In genomic region chr15:34583399-34584320, GRCh38 we compare ENCODE assay signal across 8 cellular contexts. TPM values are rescaled to one million over a fixed set of nuclear protein-coding genes. Genes with fewer than 3 reads are reported as not detected.
DNase-seq lines count a peak whose midpoint lies in the region; ATAC-seq, FAIRE-seq and TF ChIP-seq lines count a peak whose summit lies in the region.

TSS of gene GOLGA8B (minus strand) at chr15:34583651. CDS start at chr15:34535912, 47,739 bp downstream.

- intact Hi-C loops in dendritic cell treated with granulocyte-macrophage colony-stimulating factor and Interleukin-4, amounts not matched to agents 40 ng/mL and 50 ng/mL, for 4 days (cut with micrococcal nuclease): no loop called here
- intact Hi-C loops in HepG2 (cut with micrococcal nuclease; ENCODE audit: unreplicated experiment): loop anchor here (2.0 kb wide), 1 partner anchor 69 kb away; no protein-coding TSS in a partner anchor

- H3K4me3 ChIP-seq in HepG2 (replicated peaks in 1 of 3; ENCODE audit: insufficient read depth in 1 of 3, low read depth in 2 of 3, low read length in 3 of 3): peak within 1 kb of the TSS; percentile 59 to 94 (median 89)

- peaks cover 45% of the 10 kb centered on the region for H3K27me3 Mint-ChIP-seq in dendritic cell treated with granulocyte-macrophage colony-stimulating factor and Interleukin-4, amounts not matched to agents 40 ng/mL and 50 ng/mL, for 4 days

- FAIRE-seq in HepG2 (lab: Jason Lieb, UNC): peak; percentile 37

- in situ Hi-C loops in HepG2 (cut with HindIII; ENCODE audit: extremely low pct_ligation_motif_present, low pct_unique_long_range_greater_than_20kb): loop anchor here (25.0 kb wide), 3 partner anchors 146 to 521 kb away; partner anchors contain the start of genes EMC4 and GOLGA8A

- H3K9me3 ChIP-seq in HepG2 (ENCODE audit: low read length): no peaks in the 10 kb centered on the region

- no peaks in the 10 kb centered on the region for H3K36me3 Mint-ChIP-seq in dendritic cell treated with granulocyte-macrophage colony-stimulating factor and Interleukin-4, amounts not matched to agents 40 ng/mL and 50 ng/mL, for 4 days (ENCODE audit: low read depth)

- peak within 1 kb of the TSS; percentile 78 for H3K4me3 Mint-ChIP-seq in dendritic cell treated with granulocyte-macrophage colony-stimulating factor and Interleukin-4, amounts not matched to agents 40 ng/mL and 50 ng/mL, for 4 days

- ATAC-seq in HG03025 (IDR thresholded peaks at IDR 0.05; ENCODE audit: low FRiP score, unreplicated experiment) (peak; percentile 74), HepG2 (peak; percentile 79)

- H3K9me3 Mint-ChIP-seq in dendritic cell treated with granulocyte-macrophage colony-stimulating factor and Interleukin-4, amounts not matched to agents 40 ng/mL and 50 ng/mL, for 4 days: no peaks in the 10 kb centered on the region

- H3K79me2 ChIP-seq in HepG2 (ENCODE audit: insufficient read depth, low read length): peaks cover 32% of the 10 kb centered on the region

- H3K9ac ChIP-seq in HepG2 (ENCODE audit: insufficient read depth, low read depth, low read length): peak within 1 kb of the TSS; percentile 73

- TF ChIP-seq EP300 in HepG2 (IDR thresholded peaks at IDR 0.05; ENCODE audit: low read depth in 2 of 2, low read length in 2 of 2) (no peak), HepG2 (CRISPR knock-in tag; IDR thresholded peaks at IDR 0.05; ENCODE audit: borderline replicate concordance) (no peak)

- no peaks in the 10 kb centered on the region for H4K20me1 ChIP-seq in HepG2 (ENCODE audit: insufficient read depth, low read length)

- DNase-seq in NOMO-1 (lab: John Stamatoyannopoulos, UW; ENCODE audit: unreplicated experiment in 2 of 2) (peak; percentile 28 to 36), NOMO-1 treated with dmso at 0.1 percent for 144 hours (lab: John Stamatoyannopoulos, UW; ENCODE audit: unreplicated experiment) (no peak), NCI-H2196 treated with DMSO at 0.1 percent for 48 hours (lab: John Stamatoyannopoulos, UW; ENCODE audit: unreplicated experiment) (peak; percentile 22), HepG2 (ENCODE audit: low spot score) (peak; percentile 64)
- peak; percentile 72 to 80 for DNase-seq in activated CD4-positive, alpha-beta T cell treated with anti-CD3 and anti-CD28 coated beads for 4 hours
- peak; percentile 79 for DNase-seq in stimulated activated CD4-positive, alpha-beta T cell treated with anti-CD3 and anti-CD28 coated beads, Interleukin-4, amount 100 ng/mL, for 1 hour

- peaks cover 19% of the 10 kb centered on the region for H3K4me1 Mint-ChIP-seq in dendritic cell treated with granulocyte-macrophage colony-stimulating factor and Interleukin-4, amounts not matched to agents 40 ng/mL and 50 ng/mL, for 4 days (ENCODE audit: low read depth)

- TF ChIP-seq POLR2A in HepG2 (IDR thresholded peaks at IDR 0.05; ENCODE audit: insufficient read depth in 1 of 2, low read depth in 2 of 2, low read length in 2 of 2): peak; percentile 21 to 75; a peak in 2 of 4 replicates

- peaks cover 47% of the 10 kb centered on the region for H3K4me1 ChIP-seq in HepG2 (ENCODE audit: insufficient read depth, low read length)

- H3K27ac ChIP-seq in HepG2 (ENCODE audit: extremely low read length, insufficient read depth, low read length): peak within 1 kb of the TSS; percentile 76

- H3K27ac Mint-ChIP-seq in dendritic cell treated with granulocyte-macrophage colony-stimulating factor and Interleukin-4, amounts not matched to agents 40 ng/mL and 50 ng/mL, for 4 days: peak within 1 kb of the TSS; percentile 38

- POLR2A ChIA-PET in HepG2 (lab: Yijun Ruan, JAX): interaction anchor here (1.4 to 2.8 kb wide), 3 partner anchors 69 to 405 kb away, joined by 3 to 19 read pairs (median 5); partner anchors contain the start of genes SLC12A6 and ZNF770

- H3K36me3 ChIP-seq in HepG2 (replicated peaks in 1 of 2; ENCODE audit: control insufficient read depth in 1 of 2, insufficient read depth in 2 of 2, low read length in 2 of 2): no peaks in the 10 kb centered on the region

- TF ChIP-seq RAD21 in HepG2 (CRISPR knock-in tag; IDR thresholded peaks at IDR 0.05): peak; percentile 7; the same call in 1 of the 2 replicates

- TSS peak; percentile 78 for BruUV-seq in HepG2 (replicated peaks; lab: Mats Ljungman, UMichigan)

- CTCF ChIA-PET in HepG2 (lab: Yijun Ruan, JAX; ENCODE audit: low intra/inter-chr PET ratio, low total read pairs): no interaction called here

- H2AFZ ChIP-seq in HepG2 (ENCODE audit: low read length): no peak within 1 kb of the TSS

- WGBS in HepG2 (ENCODE audit: low lambda C conversion rate): 0% methylated on average over 9 of the region's 101 CpGs

- H3K4me2 ChIP-seq in HepG2 (ENCODE audit: low read depth, low read length): peak within 1 kb of the TSS; percentile 86

- no peaks in the 10 kb centered on the region for H3K27me3 ChIP-seq in HepG2 (ENCODE audit: control insufficient read depth in 1 of 2, insufficient read depth in 2 of 2, low read length in 2 of 2)

- no peak for TF ChIP-seq CTCF in HepG2 (CRISPR knock-in tag; IDR thresholded peaks at IDR 0.05)

TF ChIP-seq in HepG2, 621 proteins besides CTCF, POLR2A, EP300 and RAD21 (continues in another document):
- TF ChIP-seq, protein P1, sequence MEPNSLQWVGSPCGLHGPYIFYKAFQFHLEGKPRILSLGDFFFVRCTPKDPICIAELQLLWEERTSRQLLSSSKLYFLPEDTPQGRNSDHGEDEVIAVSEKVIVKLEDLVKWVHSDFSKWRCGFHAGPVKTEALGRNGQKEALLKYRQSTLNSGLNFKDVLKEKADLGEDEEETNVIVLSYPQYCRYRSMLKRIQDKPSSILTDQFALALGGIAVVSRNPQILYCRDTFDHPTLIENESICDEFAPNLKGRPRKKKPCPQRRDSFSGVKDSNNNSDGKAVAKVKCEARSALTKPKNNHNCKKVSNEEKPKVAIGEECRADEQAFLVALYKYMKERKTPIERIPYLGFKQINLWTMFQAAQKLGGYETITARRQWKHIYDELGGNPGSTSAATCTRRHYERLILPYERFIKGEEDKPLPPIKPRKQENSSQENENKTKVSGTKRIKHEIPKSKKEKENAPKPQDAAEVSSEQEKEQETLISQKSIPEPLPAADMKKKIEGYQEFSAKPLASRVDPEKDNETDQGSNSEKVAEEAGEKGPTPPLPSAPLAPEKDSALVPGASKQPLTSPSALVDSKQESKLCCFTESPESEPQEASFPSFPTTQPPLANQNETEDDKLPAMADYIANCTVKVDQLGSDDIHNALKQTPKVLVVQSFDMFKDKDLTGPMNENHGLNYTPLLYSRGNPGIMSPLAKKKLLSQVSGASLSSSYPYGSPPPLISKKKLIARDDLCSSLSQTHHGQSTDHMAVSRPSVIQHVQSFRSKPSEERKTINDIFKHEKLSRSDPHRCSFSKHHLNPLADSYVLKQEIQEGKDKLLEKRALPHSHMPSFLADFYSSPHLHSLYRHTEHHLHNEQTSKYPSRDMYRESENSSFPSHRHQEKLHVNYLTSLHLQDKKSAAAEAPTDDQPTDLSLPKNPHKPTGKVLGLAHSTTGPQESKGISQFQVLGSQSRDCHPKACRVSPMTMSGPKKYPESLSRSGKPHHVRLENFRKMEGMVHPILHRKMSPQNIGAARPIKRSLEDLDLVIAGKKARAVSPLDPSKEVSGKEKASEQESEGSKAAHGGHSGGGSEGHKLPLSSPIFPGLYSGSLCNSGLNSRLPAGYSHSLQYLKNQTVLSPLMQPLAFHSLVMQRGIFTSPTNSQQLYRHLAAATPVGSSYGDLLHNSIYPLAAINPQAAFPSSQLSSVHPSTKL (CRISPR knock-in tag; IDR thresholded peaks at IDR 0.05): no peak
- TF ChIP-seq, protein P2, sequence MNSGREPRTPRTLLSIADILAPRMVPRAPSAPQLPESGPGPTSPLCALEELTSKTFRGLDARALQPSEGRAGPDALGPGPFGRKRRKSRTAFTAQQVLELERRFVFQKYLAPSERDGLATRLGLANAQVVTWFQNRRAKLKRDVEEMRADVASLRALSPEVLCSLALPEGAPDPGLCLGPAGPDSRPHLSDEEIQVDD (CRISPR knock-in tag; IDR thresholded peaks at IDR 0.05; ENCODE audit: borderline replicate concordance): peak; percentile 29; the same call in 1 of the 2 replicates
- TF ChIP-seq ZC3H13 (CRISPR knock-in tag; IDR thresholded peaks at IDR 0.05) (no peak), ZNF251 (CRISPR knock-in tag; IDR thresholded peaks at IDR 0.05) (no peak), SP1 (IDR thresholded peaks at IDR 0.05) (no peak), SP1 (CRISPR knock-in tag; IDR thresholded peaks at IDR 0.05) (no peak), ZNF644 (CRISPR knock-in tag; IDR thresholded peaks at IDR 0.05; ENCODE audit: low read depth) (no peak), CBX1 (IDR thresholded peaks at IDR 0.05; ENCODE audit: low read depth) (no peak), FOXK2 (IDR thresholded peaks at IDR 0.05) (no peak), CREBL2 (CRISPR knock-in tag; IDR thresholded peaks at IDR 0.05; ENCODE audit: borderline replicate concordance) (no peak), FOXA3 (CRISPR knock-in tag; IDR thresholded peaks at IDR 0.05) (peak; percentile 6; the same call in 1 of the 2 replicates), STAT5B (CRISPR knock-in tag; IDR thresholded peaks at IDR 0.05) (no peak)

RNA-seq across cellular contexts. Expression of gene GOLGA8B, which starts in this region (rescaled TPM):
- total RNA-seq in HepG2 (2016; rRNA removed; fragmentation: Illumina TruSeq; extraction: Trizol): 6.0 and 38.8 TPM in 2 replicates
- 8.7 and 12.0 TPM in 2 replicates for total RNA-seq in HepG2 (2016; cell fraction: cytosol; rRNA removed; fragmentation: Illumina TruSeq; extraction: Trizol; ENCODE audit: low read depth)
- total RNA-seq in HepG2 (2016; cell fraction: insoluble cytoplasmic fraction; rRNA removed; fragmentation: Illumina TruSeq; extraction: Trizol): 8.1 and 44.9 TPM in 2 replicates
- total RNA-seq in HepG2 (2016; cell fraction: membrane; rRNA removed; fragmentation: Illumina TruSeq; extraction: Trizol): 3.0 and 5.0 TPM in 2 replicates
- 71.1 and 101 TPM in 2 replicates for total RNA-seq in HepG2 (2016; cell fraction: nucleus; rRNA removed; fragmentation: Illumina TruSeq; extraction: Trizol)
- 89.0 and 104 TPM in 2 replicates for polyA plus RNA-seq in HepG2 (2011; rRNA removed)
- 13.5 and 14.7 TPM in 2 replicates for polyA plus RNA-seq in HepG2 (2011; cell fraction: cytosol; rRNA removed)
- polyA plus RNA-seq in HepG2 (2011; cell fraction: nucleus; rRNA removed): 711 and 815 TPM in 2 replicates
- polyA plus RNA-seq in HepG2 (2012): 130 and 139 TPM in 2 replicates
- polyA plus RNA-seq in HepG2 (2016; cell fraction: cytosol; fragmentation: Illumina TruSeq; extraction: Trizol; ENCODE audit: low read depth): 0.51 TPM in 2 replicates
- polyA plus RNA-seq in HepG2 (2016; cell fraction: insoluble cytoplasmic fraction; fragmentation: Illumina TruSeq; extraction: Trizol; ENCODE audit: low read depth): 8.9 and 11.6 TPM in 2 replicates
- 0.92 and 2.1 TPM in 2 replicates for polyA plus RNA-seq in HepG2 (2016; cell fraction: membrane; fragmentation: Illumina TruSeq; extraction: Trizol; ENCODE audit: low read depth)
- 435 and 480 TPM in 2 replicates for polyA plus RNA-seq in HepG2 (2016; cell fraction: nucleus; fragmentation: Illumina TruSeq; extraction: Trizol; ENCODE audit: insufficient read depth, low read depth)
- 8.7 and 19.2 TPM in 2 replicates for polyA minus RNA-seq in HepG2 (2011; rRNA and poly(A)+ RNA removed; ENCODE audit: low replicate concordance)
- 3.5 and 5.4 TPM in 2 replicates for polyA minus RNA-seq in HepG2 (2011; cell fraction: cytosol; rRNA and poly(A)+ RNA removed)
- 122 and 148 TPM in 2 replicates for polyA minus RNA-seq in HepG2 (2011; cell fraction: nucleus; rRNA and poly(A)+ RNA removed)
